In genomic region chr14:98912655-98913054, GRCh38 we compare ENCODE assay signal across 26 cellular contexts.
DNase-seq lines count a peak whose midpoint lies in the region; ATAC-seq, FAIRE-seq and TF ChIP-seq lines count a peak whose summit lies in the region.
"Had no signal": no experiment of that assay in that cellular context is flagged by ENCODE, and none has a peak within 500 bp of the region (broad histone marks: within the 10 kb centered on the region; RNA-seq: fewer than 3 reads in every experiment).

No MANE protein-coding gene starts in this region.

- H3K4me1 Mint-ChIP-seq in activated CD4-positive, alpha-beta memory T cell treated with anti-CD3 and anti-CD28 coated beads, Interleukin-2, amount 10 ng/mL, durations not matched to agents 7 days and 5 days = peaks cover 21% of the 10 kb centered on the region
- peaks cover 23% of the 10 kb centered on the region for H3K4me1 Mint-ChIP-seq in activated CD4-positive, alpha-beta memory T cell treated with anti-CD3 and anti-CD28 coated beads for 36 hours (ENCODE audit: low read depth)
- peaks cover 47% of the 10 kb centered on the region for H3K4me1 Mint-ChIP-seq in CD4-positive, alpha-beta T cell (ENCODE audit: low read depth)

- peak; percentile 84 for FAIRE-seq in keratinocyte (lab: Jason Lieb, UNC)
- FAIRE-seq: endometrium had no signal

- H3K79me2 ChIP-seq in OCI-LY7 (ENCODE audit: insufficient read depth, low read depth, low read length) = no peaks in the 10 kb centered on the region
- H3K79me2 ChIP-seq in keratinocyte (ENCODE audit: control insufficient read depth, insufficient read depth, low read length) = no peaks in the 10 kb centered on the region

- H3K4me2 ChIP-seq in OCI-LY7 (ENCODE audit: low read length) = peak overlapping the region; percentile 13; the same call in 1 of the 2 replicates
- no peak overlapping the region for H3K4me2 ChIP-seq in keratinocyte (ENCODE audit: control insufficient read depth, extremely low read depth, insufficient read depth, low read depth, low read length)
- H3K4me2 ChIP-seq: smooth muscle cell had no signal

- H3K9ac ChIP-seq in keratinocyte (ENCODE audit: control insufficient read depth, extremely low read depth, insufficient read depth, low read length) = no peak overlapping the region

- intact Hi-C loops in activated CD4-positive, alpha-beta memory T cell treated with anti-CD3 and anti-CD28 coated beads for 36 hours (cut with micrococcal nuclease) = no loop called here
- intact Hi-C loops in CD4-positive, alpha-beta T cell (cut with DNase I, micrococcal nuclease) = no loop called here
- intact Hi-C loops in OCI-LY7 (cut with micrococcal nuclease; ENCODE audit: unreplicated experiment) = no loop called here
- intact Hi-C loops in transverse colon (cut with DNase I; ENCODE audit: low total_unique reads) = no loop called here

- H3K27me3 Mint-ChIP-seq in activated CD4-positive, alpha-beta memory T cell treated with anti-CD3 and anti-CD28 coated beads, Interleukin-2, amount 10 ng/mL, durations not matched to agents 7 days and 5 days = no peaks in the 10 kb centered on the region
- H3K27me3 Mint-ChIP-seq in activated CD4-positive, alpha-beta memory T cell treated with anti-CD3 and anti-CD28 coated beads for 36 hours = no peaks in the 10 kb centered on the region
- H3K27me3 Mint-ChIP-seq in CD4-positive, alpha-beta T cell = no peaks in the 10 kb centered on the region

- H3K36me3 ChIP-seq in OCI-LY7 (ENCODE audit: insufficient read depth, low read length) (no peaks in the 10 kb centered on the region), keratinocyte (ENCODE audit: control insufficient read depth in 2 of 2, extremely low read depth in 1 of 2, insufficient read depth in 2 of 2, low read length in 2 of 2) (no peaks in the 10 kb centered on the region), transverse colon (no peaks in the 10 kb centered on the region)
- H3K36me3 ChIP-seq: left lung had no signal

- H3K9me3 Mint-ChIP-seq in activated CD4-positive, alpha-beta memory T cell treated with anti-CD3 and anti-CD28 coated beads, Interleukin-2, amount 10 ng/mL, durations not matched to agents 7 days and 5 days = no peaks in the 10 kb centered on the region
- no peaks in the 10 kb centered on the region for H3K9me3 Mint-ChIP-seq in activated CD4-positive, alpha-beta memory T cell treated with anti-CD3 and anti-CD28 coated beads for 36 hours
- H3K9me3 Mint-ChIP-seq in CD4-positive, alpha-beta T cell = no peaks in the 10 kb centered on the region
- H3K9me3 Mint-ChIP-seq: dendritic cell treated with granulocyte-macrophage colony-stimulating factor and Interleukin-4, amounts not matched to agents 40 ng/mL and 50 ng/mL, for 4 days; H9; mesothelial cell of epicardium; nephron had no signal

- H4K20me1 ChIP-seq in OCI-LY7 (ENCODE audit: insufficient read depth, low read length) (no peaks in the 10 kb centered on the region), keratinocyte (ENCODE audit: control insufficient read depth, extremely low read depth, insufficient read depth, low read length) (no peaks in the 10 kb centered on the region)

- no peaks in the 10 kb centered on the region for H3K27me3 ChIP-seq in CD4-positive, alpha-beta T cell (ENCODE audit: control insufficient read depth, insufficient read depth, low read length)
- H3K27me3 ChIP-seq in keratinocyte (ENCODE audit: control insufficient read depth, extremely low read depth, insufficient read depth, low read length) (peaks cover 7% of the 10 kb centered on the region), transverse colon (no peaks in the 10 kb centered on the region)

- in situ Hi-C loops in transverse colon (cut with MboI; ENCODE audit: low pct_ligation_motif_present in 1 of 4, low pct_unique_long_range_greater_than_20kb in 1 of 4, low sequenced_read_pairs in 3 of 4) = no loop called here

- TF ChIP-seq POLR2A in transverse colon (IDR thresholded peaks at IDR 0.05) = no peak

- H2AFZ ChIP-seq in OCI-LY7 (ENCODE audit: low read length) = no peak overlapping the region
- H2AFZ ChIP-seq in keratinocyte (ENCODE audit: control insufficient read depth, low read length) = no peak overlapping the region

- no peak overlapping the region for H3K4me3 ChIP-seq in OCI-LY7 (ENCODE audit: low read depth, low read length, poor library complexity, severe bottlenecking)
- no peak overlapping the region for H3K4me3 ChIP-seq in keratinocyte (ENCODE audit: control insufficient read depth in 2 of 3, extremely low read depth in 1 of 3, insufficient read depth in 2 of 3, low read depth in 1 of 3, low read length in 3 of 3)
- no peak overlapping the region for H3K4me3 ChIP-seq in transverse colon
- H3K4me3 ChIP-seq: left lung, smooth muscle cell had no signal

- no peaks in the 10 kb centered on the region for H3K9me1 ChIP-seq in keratinocyte (ENCODE audit: control insufficient read depth, extremely low read depth, insufficient read depth, low read length)

- POLR2A ChIA-PET in activated CD4-positive, alpha-beta memory T cell treated with anti-CD3 and anti-CD28 coated beads, Interleukin-2, amount 10 ng/mL, durations not matched to agents 7 days and 5 days (lab: Charles Lee) = interaction anchor here (0.9 to 1.6 kb wide), 4 partner anchors 16 to 935 kb away, joined by 3 to 7 read pairs (median 4); no protein-coding TSS in a partner anchor
- POLR2A ChIA-PET in activated CD4-positive, alpha-beta memory T cell treated with anti-CD3 and anti-CD28 coated beads for 36 hours (lab: Charles Lee) = no interaction called here
- POLR2A ChIA-PET in CD4-positive, alpha-beta T cell (lab: Charles Lee) = interaction anchor here (0.9 to 3.3 kb wide), 8 partner anchors 13 to 773 kb away, joined by 3 to 23 read pairs (median 6); no protein-coding TSS in a partner anchor
- POLR2A ChIA-PET in OCI-LY7 (lab: Charles Lee) = interaction anchor here (0.5 to 3.0 kb wide), 4 partner anchors 10 to 71 kb away, joined by 3 to 14 read pairs (median 3); no protein-coding TSS in a partner anchor

- CTCF ChIA-PET in activated CD4-positive, alpha-beta memory T cell treated with anti-CD3 and anti-CD28 coated beads, Interleukin-2, amount 10 ng/mL, durations not matched to agents 7 days and 5 days (lab: Charles Lee) = interaction anchor here (0.7 to 1.8 kb wide), 4 partner anchors 9 to 714 kb away, joined by 3 to 5 read pairs (median 3); no protein-coding TSS in a partner anchor
- CTCF ChIA-PET in activated CD4-positive, alpha-beta memory T cell treated with anti-CD3 and anti-CD28 coated beads for 36 hours (lab: Charles Lee) = interaction anchor here (0.5 to 1.1 kb wide), 2 partner anchors 29 to 407 kb away, joined by 4 read pairs; no protein-coding TSS in a partner anchor
- CTCF ChIA-PET in CD4-positive, alpha-beta T cell (lab: Charles Lee) = interaction anchor here (0.9 kb wide), 1 partner anchor 362 kb away, joined by 3 read pairs; no protein-coding TSS in a partner anchor
- CTCF ChIA-PET in OCI-LY7 (lab: Charles Lee; ENCODE audit: unreplicated experiment) = no interaction called here

- BruUV-seq in OCI-LY7 (replicated peaks; lab: Mats Ljungman, UMichigan) = no TSS peak

- dilution Hi-C loops in keratinocyte (cut with MboI; ENCODE audit: extremely low pct_ligation_motif_present, low sequenced_read_pairs) = no loop called here

- H3K9me3 ChIP-seq in CD4-positive, alpha-beta T cell (ENCODE audit: control insufficient read depth, low read length) = no peaks in the 10 kb centered on the region
- H3K9me3 ChIP-seq in OCI-LY7 (ENCODE audit: low read length) (no peaks in the 10 kb centered on the region), keratinocyte (ENCODE audit: control insufficient read depth, low read depth, low read length) (no peaks in the 10 kb centered on the region), transverse colon (no peaks in the 10 kb centered on the region)
- H3K9me3 ChIP-seq: left lung had no signal

- no peak for TF ChIP-seq EP300 in transverse colon (IDR thresholded peaks at IDR 0.05; ENCODE audit: low read depth)

- H3K4me3 Mint-ChIP-seq in activated CD4-positive, alpha-beta memory T cell treated with anti-CD3 and anti-CD28 coated beads, Interleukin-2, amount 10 ng/mL, durations not matched to agents 7 days and 5 days = no peak overlapping the region
- no peak overlapping the region for H3K4me3 Mint-ChIP-seq in activated CD4-positive, alpha-beta memory T cell treated with anti-CD3 and anti-CD28 coated beads for 36 hours
- peak overlapping the region; percentile 21 for H3K4me3 Mint-ChIP-seq in CD4-positive, alpha-beta T cell
- H3K4me3 Mint-ChIP-seq: dendritic cell treated with granulocyte-macrophage colony-stimulating factor and Interleukin-4, amounts not matched to agents 40 ng/mL and 50 ng/mL, for 4 days; H9; mesothelial cell of epicardium; nephron had no signal

- no peaks in the 10 kb centered on the region for H3K9me2 ChIP-seq in OCI-LY7 (ENCODE audit: insufficient read depth, low read length)

- peak overlapping the region; percentile 73 for H3K27ac Mint-ChIP-seq in activated CD4-positive, alpha-beta memory T cell treated with anti-CD3 and anti-CD28 coated beads, Interleukin-2, amount 10 ng/mL, durations not matched to agents 7 days and 5 days
- no peak overlapping the region for H3K27ac Mint-ChIP-seq in activated CD4-positive, alpha-beta memory T cell treated with anti-CD3 and anti-CD28 coated beads for 36 hours
- H3K27ac Mint-ChIP-seq in CD4-positive, alpha-beta T cell = peak overlapping the region; percentile 60
- H3K27ac Mint-ChIP-seq: dendritic cell treated with granulocyte-macrophage colony-stimulating factor and Interleukin-4, amounts not matched to agents 40 ng/mL and 50 ng/mL, for 4 days; H9; mesothelial cell of epicardium had no signal

- H3K4me1 ChIP-seq in OCI-LY7 (ENCODE audit: insufficient read depth, low read length, poor library complexity, severe bottlenecking) = peaks cover 15% of the 10 kb centered on the region
- H3K4me1 ChIP-seq in keratinocyte (ENCODE audit: control insufficient read depth, extremely low read depth, insufficient read depth, low read length) = peaks cover 40% of the 10 kb centered on the region
- peaks cover 0 to 8% (median 0%) of the 10 kb centered on the region in 4 donors for H3K4me1 ChIP-seq in transverse colon
- H3K4me1 ChIP-seq: left lung had no signal

- no peak overlapping the region for H3K27ac ChIP-seq in CD4-positive, alpha-beta T cell (ENCODE audit: low read depth, low read length)
- no peak overlapping the region for H3K27ac ChIP-seq in OCI-LY7 (ENCODE audit: low read depth, low read length, poor library complexity, severe bottlenecking)
- H3K27ac ChIP-seq in keratinocyte (ENCODE audit: control insufficient read depth, insufficient read depth, low read length) = no peak overlapping the region
- no peak overlapping the region for H3K27ac ChIP-seq in transverse colon
- H3K27ac ChIP-seq: left lung had no signal

- no peak for TF ChIP-seq CTCF in CD4-positive, alpha-beta T cell (IDR thresholded peaks at IDR 0.05)
- no peak for TF ChIP-seq CTCF in OCI-LY7 (conservative IDR thresholded peaks at IDR 0.05; ENCODE audit: low read length)
- TF ChIP-seq CTCF in keratinocyte (optimal IDR thresholded peaks at IDR 0.05 in 1 of 3, IDR thresholded peaks at IDR 0.05 in 1 of 3, conservative IDR thresholded peaks at IDR 0.05 in 1 of 3; ENCODE audit: extremely low read depth in 1 of 3, insufficient read depth in 2 of 3, low read length in 3 of 3) = no peak
- TF ChIP-seq CTCF in transverse colon (IDR thresholded peaks at IDR 0.05) = no peak

- WGBS in transverse colon (ENCODE audit: low coverage in 1 of 2), 2 donors = 57 to 71% methylated on average over 2 of the region's 2 CpGs

- peak; percentile 47 for DNase-seq in activated CD4-positive, alpha-beta memory T cell treated with anti-CD3 and anti-CD28 coated beads, Interleukin-2, amount 10 ng/mL, durations not matched to agents 7 days and 5 days
- DNase-seq in activated CD4-positive, alpha-beta memory T cell treated with anti-CD3 and anti-CD28 coated beads for 36 hours = no peak
- peak in 1 of 10 experiments; percentile 9 for DNase-seq in CD4-positive, alpha-beta T cell
- DNase-seq in OCI-LY7 (ENCODE audit: low spot score) = peak; percentile 19
- DNase-seq in keratinocyte (ENCODE audit: low read depth, low spot score) = no peak
- DNase-seq in mesenteric fat pad (ENCODE audit: low spot score) = no peak
- DNase-seq in transverse colon = no peak
- DNase-seq: activated effector memory CD4-positive, alpha-beta T cell treated with Interleukin-2 at 50 U/mL for 16 hours; amygdala; H9; hypothalamus; left lung; NCI-H1105; NCI-H1930; NCI-H345; NCI-H82; PC-3; retina; SHP77 treated with DMSO at 0.1 percent for 48 hours; SW 1271 had no signal

- ATAC-seq in CD4-positive, alpha-beta T cell (ENCODE audit: poor library complexity) = peak; percentile 84
- ATAC-seq in HG02759 (IDR thresholded peaks at IDR 0.05; ENCODE audit: unreplicated experiment) = no peak
- ATAC-seq: left lung, PC-3 had no signal

- no peaks in the 10 kb centered on the region for H3K36me3 Mint-ChIP-seq in activated CD4-positive, alpha-beta memory T cell treated with anti-CD3 and anti-CD28 coated beads, Interleukin-2, amount 10 ng/mL, durations not matched to agents 7 days and 5 days (ENCODE audit: low read depth)
- H3K36me3 Mint-ChIP-seq in activated CD4-positive, alpha-beta memory T cell treated with anti-CD3 and anti-CD28 coated beads for 36 hours = no peaks in the 10 kb centered on the region
- no peaks in the 10 kb centered on the region for H3K36me3 Mint-ChIP-seq in CD4-positive, alpha-beta T cell (ENCODE audit: low read depth)
- H3K36me3 Mint-ChIP-seq: mesothelial cell of epicardium had no signal

Comparison
In these comparisons a context has a peak if more than half of its experiments do, and no peak if none do; other contexts are left out.
1. DNase-seq: peak in activated CD4-positive, alpha-beta memory T cell treated with anti-CD3 and anti-CD28 coated beads, Interleukin-2, amount 10 ng/mL, durations not matched to agents 7 days and 5 days (single experiment) and OCI-LY7 (single experiment); none in activated CD4-positive, alpha-beta memory T cell treated with anti-CD3 and anti-CD28 coated beads for 36 hours (single experiment), keratinocyte (single experiment), mesenteric fat pad (single experiment) and transverse colon (single experiment).